1 cellular context compared by ENCODE assay signal in genomic region chr15:42605281-42605744, GRCh38.
TF ChIP-seq lines count a peak whose summit lies in the region.

No MANE protein-coding gene starts in this region.

TF ChIP-seq in HepG2, 621 proteins besides CTCF, POLR2A, EP300 and RAD21:
- no peak for TF ChIP-seq ZBTB26 (CRISPR knock-in tag; IDR thresholded peaks at IDR 0.05; ENCODE audit: borderline replicate concordance)
- TF ChIP-seq ZNF530 (CRISPR knock-in tag; IDR thresholded peaks at IDR 0.05; ENCODE audit: low read depth) = no peak
- TF ChIP-seq IKZF1 (IDR thresholded peaks at IDR 0.05) = no peak
- no peak for TF ChIP-seq YY1 (IDR thresholded peaks at IDR 0.05; ENCODE audit: insufficient read depth, insufficient replicate concordance, low read depth, low read length)
- TF ChIP-seq ZBTB1 (CRISPR knock-in tag; IDR thresholded peaks at IDR 0.05; ENCODE audit: borderline replicate concordance) = no peak
- no peak for TF ChIP-seq ATM (IDR thresholded peaks at IDR 0.05; ENCODE audit: borderline replicate concordance)
- no peak for TF ChIP-seq ZNF225 (CRISPR knock-in tag; IDR thresholded peaks at IDR 0.05)
- TF ChIP-seq TGIF2 (CRISPR knock-in tag; IDR thresholded peaks at IDR 0.05) = no peak
